Comparison of ENCODE assay signal across 30 cellular contexts in the genomic region with DNA sequence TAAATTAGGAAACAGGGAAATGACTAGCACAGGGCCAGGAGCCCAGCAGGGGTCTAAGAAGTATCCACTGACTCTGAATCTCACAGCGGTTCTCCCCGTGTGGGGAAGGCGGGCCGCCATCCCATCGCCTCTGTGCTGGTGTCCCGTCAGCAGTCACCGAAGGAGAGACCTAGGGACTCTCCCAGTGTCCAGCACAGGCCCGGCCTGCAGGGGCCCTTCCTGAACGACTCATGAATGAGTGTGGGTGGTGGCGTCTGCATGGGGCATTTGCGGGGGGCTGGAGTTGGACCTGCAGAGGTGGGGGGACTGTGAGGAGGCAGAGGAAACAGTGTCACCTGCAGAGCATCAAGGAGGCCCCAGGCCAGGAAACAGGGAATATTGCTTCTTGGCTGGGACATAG. TPM values are rescaled to one million over a fixed set of nuclear protein-coding genes. Genes with fewer than 3 reads are reported as not detected.
"Had no signal": no experiment of that assay in that cellular context is flagged by ENCODE, and none has a peak within 500 bp of the region (broad histone marks: within the 10 kb centered on the region; RNA-seq: fewer than 3 reads in every experiment).

No MANE protein-coding gene starts in this region.

- DNase-seq: activated CD4-positive, alpha-beta memory T cell treated with anti-CD3 and anti-CD28 coated beads for 36 hours; activated CD4-positive, alpha-beta T cell treated with anti-CD3 and anti-CD28 coated beads for 4 hours; activated CD4-positive, CD25-positive, alpha-beta regulatory T cell; activated effector memory CD4-positive, alpha-beta T cell treated with Interleukin-2 at 50 U/mL for 16 hours; activated naive CD4-positive, alpha-beta T cell treated with anti-CD3 and anti-CD28 coated beads, Interleukin-2, amount 50 U/mL, for 16 hours; activated T-cell treated with anti-CD3 and anti-CD28 coated beads, Interleukin-2, amount 50 U/mL, for 72 hours; aorta; brain microvascular endothelial cell; caudate nucleus; dermis blood vessel endothelial cell; effector CD8-positive, alpha-beta T cell; esophagus squamous epithelium; gastrocnemius medialis; hippocampal formation; kidney glomerular epithelial cell; left lung; naive thymus-derived CD8-positive, alpha-beta T cell; nucleus accumbens; sigmoid colon; stimulated activated CD4-positive, alpha-beta T cell treated with anti-CD3 and anti-CD28 coated beads, Interleukin-2, amount 100 ng/mL, for 48 hours; stimulated activated naive CD4-positive, alpha-beta T cell; T1000 had no signal

- H3K4me3 Mint-ChIP-seq: activated CD4-positive, alpha-beta memory T cell treated with anti-CD3 and anti-CD28 coated beads for 36 hours; activated T-cell treated with anti-CD3 and anti-CD28 coated beads, Interleukin-2, amount 50 U/mL, for 72 hours; mesothelial cell of epicardium; naive thymus-derived CD8-positive, alpha-beta T cell had no signal

- H3K9me3 ChIP-seq: esophagus squamous epithelium, gastrocnemius medialis, left lung, sigmoid colon, upper lobe of left lung had no signal

- H3K27me3 ChIP-seq: esophagus squamous epithelium, gastrocnemius medialis, sigmoid colon, upper lobe of left lung had no signal

- H3K36me3 Mint-ChIP-seq: activated CD4-positive, alpha-beta memory T cell treated with anti-CD3 and anti-CD28 coated beads for 36 hours; mesothelial cell of epicardium; naive thymus-derived CD8-positive, alpha-beta T cell had no signal

- ATAC-seq: activated T-cell treated with anti-CD3 and anti-CD28 coated beads, Interleukin-2, amount 50 U/mL, for 72 hours; naive thymus-derived CD8-positive, alpha-beta T cell had no signal

- FAIRE-seq: endothelial cell of umbilical vein had no signal

- H3K4me1 ChIP-seq: left lung had no signal

- H3K27ac ChIP-seq: left lung, upper lobe of left lung had no signal

- H3K4me3 ChIP-seq: esophagus squamous epithelium, gastrocnemius medialis, left lung, lung, sigmoid colon, upper lobe of left lung had no signal

- H3K4me1 Mint-ChIP-seq: naive thymus-derived CD8-positive, alpha-beta T cell had no signal

- H3K36me3 ChIP-seq: brain microvascular endothelial cell, esophagus squamous epithelium, gastrocnemius medialis, left lung, sigmoid colon, upper lobe of left lung had no signal

- H3K27ac Mint-ChIP-seq: activated CD4-positive, alpha-beta memory T cell treated with anti-CD3 and anti-CD28 coated beads for 36 hours; activated T-cell treated with anti-CD3 and anti-CD28 coated beads, Interleukin-2, amount 50 U/mL, for 72 hours; mesothelial cell of epicardium; naive thymus-derived CD8-positive, alpha-beta T cell had no signal

- H3K9me3 Mint-ChIP-seq: activated CD4-positive, alpha-beta memory T cell treated with anti-CD3 and anti-CD28 coated beads for 36 hours; activated T-cell treated with anti-CD3 and anti-CD28 coated beads, Interleukin-2, amount 50 U/mL, for 72 hours; mesothelial cell of epicardium had no signal

RNA-seq across cellular contexts. Expression of a gene that starts 10.4 kb away (rescaled TPM):
- total RNA-seq: activated CD4-positive, alpha-beta memory T cell treated with anti-CD3 and anti-CD28 coated beads for 36 hours; activated T-cell treated with anti-CD3 and anti-CD28 coated beads, Interleukin-2, amount 50 U/mL, for 72 hours; aorta; dermis blood vessel endothelial cell; endothelial cell of umbilical vein; esophagus squamous epithelium; gastrocnemius medialis; left lung; lung; mesothelial cell of epicardium; naive thymus-derived CD8-positive, alpha-beta T cell; sigmoid colon; subcutaneous adipose tissue; T-helper 1 cell treated with Interleukin-12 subunit alpha and Interleukin-12 subunit beta and Interleukin-4 antibody, amounts not matched to agents 30 ng/mL and 1 ng/mL, for 36 hours; upper lobe of left lung had no signal
- polyA plus RNA-seq: adipose tissue; endothelial cell of umbilical vein; lung; naive thymus-derived CD8-positive, alpha-beta T cell; sigmoid colon; thymus had no signal

RNA-seq across cellular contexts. Expression of a gene that starts 38.5 kb away (rescaled TPM):
- total RNA-seq: dermis blood vessel endothelial cell; endothelial cell of umbilical vein; gastrocnemius medialis; mesothelial cell of epicardium; naive thymus-derived CD8-positive, alpha-beta T cell; T-helper 1 cell treated with Interleukin-12 subunit alpha and Interleukin-12 subunit beta and Interleukin-4 antibody, amounts not matched to agents 30 ng/mL and 1 ng/mL, for 36 hours had no signal
